In genomic region chr10:122565766-122566206, GRCh38 we compare ENCODE assay signal across 9 cellular contexts. TPM values are rescaled to one million over a fixed set of nuclear protein-coding genes. Genes with fewer than 3 reads are reported as not detected.
DNase-seq lines count a peak whose midpoint lies in the region; ATAC-seq and TF ChIP-seq lines count a peak whose summit lies in the region.
"Had no signal": no experiment of that assay in that cellular context is flagged by ENCODE, and none has a peak within 500 bp of the region (broad histone marks: within the 10 kb centered on the region; RNA-seq: fewer than 3 reads in every experiment).

No MANE protein-coding gene starts in this region.

- TF ChIP-seq CTCF in LNCAP (IDR thresholded peaks at IDR 0.05) (peak; percentile 86), glutamatergic neuron (IDR thresholded peaks at IDR 0.05; ENCODE audit: partially characterized antibody, unreplicated experiment) (peak; percentile 75), type B pancreatic cell (conservative IDR thresholded peaks at IDR 0.05) (peak; percentile 90)

- intact Hi-C loops in posterior vena cava (cut with DNase I) = loop anchor here (5.0 to 10.0 kb wide), 2 partner anchors 101 to 268 kb away; partner anchors contain the start of gene HTRA1 (in 1 of the 2)

- CTCF ChIA-PET in activated naive CD4-positive, alpha-beta T cell treated with anti-CD3 and anti-CD28 coated beads, Interleukin-2, amount 10 ng/mL, durations not matched to agents 7 days and 5 days (lab: Charles Lee) = interaction anchor here (0.6 to 3.3 kb wide), 29 partner anchors 8 to 294 kb away, joined by 3 to 21 read pairs (median 4); no protein-coding TSS in a partner anchor

- H3K36me3 Mint-ChIP-seq in activated naive CD4-positive, alpha-beta T cell treated with anti-CD3 and anti-CD28 coated beads, Interleukin-2, amount 10 ng/mL, durations not matched to agents 7 days and 5 days = no peaks in the 10 kb centered on the region
- no peaks in the 10 kb centered on the region for H3K36me3 Mint-ChIP-seq in glutamatergic neuron (ENCODE audit: unreplicated experiment)
- no peaks in the 10 kb centered on the region for H3K36me3 Mint-ChIP-seq in type B pancreatic cell
- H3K36me3 Mint-ChIP-seq: activated naive CD4-positive, alpha-beta T cell treated with anti-CD3 and anti-CD28 coated beads, Interleukin-2, amount 50 U/mL, for 24 hours had no signal

- H3K4me1 Mint-ChIP-seq in activated naive CD4-positive, alpha-beta T cell treated with anti-CD3 and anti-CD28 coated beads, Interleukin-2, amount 10 ng/mL, durations not matched to agents 7 days and 5 days = no peaks in the 10 kb centered on the region
- H3K4me1 Mint-ChIP-seq in glutamatergic neuron (ENCODE audit: low read depth, unreplicated experiment) = peaks cover 6% of the 10 kb centered on the region
- peaks cover 6% of the 10 kb centered on the region for H3K4me1 Mint-ChIP-seq in type B pancreatic cell (ENCODE audit: unreplicated experiment)
- H3K4me1 Mint-ChIP-seq: activated naive CD4-positive, alpha-beta T cell treated with anti-CD3 and anti-CD28 coated beads, Interleukin-2, amount 50 U/mL, for 24 hours had no signal

- DNase-seq in DMS114 treated with DMSO at 0.1 percent for 48 hours (lab: John Stamatoyannopoulos, UW; ENCODE audit: unreplicated experiment) = peak; percentile 79
- peak; percentile 42 for DNase-seq in SHP77 treated with DMSO at 0.1 percent for 48 hours (lab: John Stamatoyannopoulos, UW)
- peak; percentile 79 for DNase-seq in activated naive CD4-positive, alpha-beta T cell treated with anti-CD3 and anti-CD28 coated beads, Interleukin-2, amount 10 ng/mL, durations not matched to agents 7 days and 5 days
- DNase-seq in glutamatergic neuron = peak; percentile 90
- peak; percentile 92 for DNase-seq in posterior vena cava (ENCODE audit: low spot score)
- DNase-seq in type B pancreatic cell (ENCODE audit: extremely low spot score, unreplicated experiment) = peak; percentile 82

- no peaks in the 10 kb centered on the region for H3K9me3 Mint-ChIP-seq in activated naive CD4-positive, alpha-beta T cell treated with anti-CD3 and anti-CD28 coated beads, Interleukin-2, amount 10 ng/mL, durations not matched to agents 7 days and 5 days
- no peaks in the 10 kb centered on the region for H3K9me3 Mint-ChIP-seq in glutamatergic neuron (ENCODE audit: unreplicated experiment)
- no peaks in the 10 kb centered on the region for H3K9me3 Mint-ChIP-seq in type B pancreatic cell
- H3K9me3 Mint-ChIP-seq: activated naive CD4-positive, alpha-beta T cell treated with anti-CD3 and anti-CD28 coated beads, Interleukin-2, amount 50 U/mL, for 24 hours had no signal

- H3K27me3 Mint-ChIP-seq in activated naive CD4-positive, alpha-beta T cell treated with anti-CD3 and anti-CD28 coated beads, Interleukin-2, amount 10 ng/mL, durations not matched to agents 7 days and 5 days = peaks cover 42% of the 10 kb centered on the region
- H3K27me3 Mint-ChIP-seq in glutamatergic neuron (ENCODE audit: unreplicated experiment) = peaks cover 8% of the 10 kb centered on the region
- H3K27me3 Mint-ChIP-seq in type B pancreatic cell = peaks cover 55% of the 10 kb centered on the region

- ATAC-seq in HG02678 (IDR thresholded peaks at IDR 0.05; ENCODE audit: unreplicated experiment) = no peak

- no peak overlapping the region for H3K27ac Mint-ChIP-seq in activated naive CD4-positive, alpha-beta T cell treated with anti-CD3 and anti-CD28 coated beads, Interleukin-2, amount 10 ng/mL, durations not matched to agents 7 days and 5 days
- H3K27ac Mint-ChIP-seq in glutamatergic neuron (ENCODE audit: unreplicated experiment) (no peak overlapping the region), type B pancreatic cell (peak overlapping the region; percentile 9)
- H3K27ac Mint-ChIP-seq: activated naive CD4-positive, alpha-beta T cell treated with anti-CD3 and anti-CD28 coated beads, Interleukin-2, amount 50 U/mL, for 24 hours had no signal

- no peak overlapping the region for H3K4me3 Mint-ChIP-seq in activated naive CD4-positive, alpha-beta T cell treated with anti-CD3 and anti-CD28 coated beads, Interleukin-2, amount 10 ng/mL, durations not matched to agents 7 days and 5 days
- H3K4me3 Mint-ChIP-seq in glutamatergic neuron (ENCODE audit: unreplicated experiment) = no peak overlapping the region
- no peak overlapping the region for H3K4me3 Mint-ChIP-seq in type B pancreatic cell
- H3K4me3 Mint-ChIP-seq: activated naive CD4-positive, alpha-beta T cell treated with anti-CD3 and anti-CD28 coated beads, Interleukin-2, amount 50 U/mL, for 24 hours had no signal

RNA-seq across cellular contexts. Expression of gene DMBT1, which starts 5.2 kb away (rescaled TPM):
- total RNA-seq in glutamatergic neuron (ENCODE audit: unreplicated experiment) (0.17 TPM), posterior vena cava (not detected), type B pancreatic cell (ENCODE audit: low replicate concordance) (4.1 and 6.5 TPM in 2 replicates)

Comparison
In these comparisons a context has a peak if more than half of its experiments do, and no peak if none do; other contexts are left out.
1. DNase-seq: peak in every context shown above with its lines; median percentile 92 in posterior vena cava; 90 in glutamatergic neuron; 82 in type B pancreatic cell; 79 in DMS114 treated with DMSO at 0.1 percent for 48 hours; 79 in activated naive CD4-positive, alpha-beta T cell treated with anti-CD3 and anti-CD28 coated beads, Interleukin-2, amount 10 ng/mL, durations not matched to agents 7 days and 5 days; 42 in SHP77 treated with DMSO at 0.1 percent for 48 hours.